Comparison of ENCODE assay signal across 11 cellular contexts in genomic region chr1:92563457-92564216, GRCh38.
DNase-seq lines count a peak whose midpoint lies in the region; ATAC-seq lines count a peak whose summit lies in the region.
"Had no signal": no experiment of that assay in that cellular context is flagged by ENCODE, and none has a peak within 500 bp of the region (broad histone marks: within the 10 kb centered on the region; RNA-seq: fewer than 3 reads in every experiment).

No MANE protein-coding gene starts in this region.

- H3K4me3 Mint-ChIP-seq in memory B cell = no peak overlapping the region

- H3K4me1 Mint-ChIP-seq in memory B cell = peaks cover 3% of the 10 kb centered on the region

- DNase-seq in SKM-1 treated with dmso at 0.1 percent for 144 hours (lab: John Stamatoyannopoulos, UW; ENCODE audit: unreplicated experiment) (peak; percentile 24), SKM-1 (lab: John Stamatoyannopoulos, UW; ENCODE audit: unreplicated experiment) (no peak), memory B cell (ENCODE audit: low spot score in 2 of 2) (no peak), C1 segment of cervical spinal cord (lab: John Stamatoyannopoulos, UW) (no peak), EL (no peak)
- no peak for DNase-seq in stimulated activated CD4-positive, alpha-beta T cell treated with anti-CD3 and anti-CD28 coated beads, Interleukin-4, amount 100 ng/mL, for 1 hour
- DNase-seq: anterior cingulate cortex, NCI-H82 had no signal

- no peaks in the 10 kb centered on the region for H3K27me3 Mint-ChIP-seq in memory B cell

- H3K36me3 Mint-ChIP-seq in memory B cell = peaks cover 4% of the 10 kb centered on the region

- H3K27ac Mint-ChIP-seq in memory B cell = no peak overlapping the region

- ATAC-seq in GM21576 (IDR thresholded peaks at IDR 0.05; ENCODE audit: unreplicated experiment) (peak; percentile 95), HG03432 (IDR thresholded peaks at IDR 0.05; ENCODE audit: unreplicated experiment) (peak; percentile 95), memory B cell (ENCODE audit: low read depth) (peak; percentile 76)
- ATAC-seq: left lobe of liver had no signal

- no peaks in the 10 kb centered on the region for H3K9me3 Mint-ChIP-seq in memory B cell
